Comparison of ENCODE assay signal across 11 cellular contexts in the genomic region with DNA sequence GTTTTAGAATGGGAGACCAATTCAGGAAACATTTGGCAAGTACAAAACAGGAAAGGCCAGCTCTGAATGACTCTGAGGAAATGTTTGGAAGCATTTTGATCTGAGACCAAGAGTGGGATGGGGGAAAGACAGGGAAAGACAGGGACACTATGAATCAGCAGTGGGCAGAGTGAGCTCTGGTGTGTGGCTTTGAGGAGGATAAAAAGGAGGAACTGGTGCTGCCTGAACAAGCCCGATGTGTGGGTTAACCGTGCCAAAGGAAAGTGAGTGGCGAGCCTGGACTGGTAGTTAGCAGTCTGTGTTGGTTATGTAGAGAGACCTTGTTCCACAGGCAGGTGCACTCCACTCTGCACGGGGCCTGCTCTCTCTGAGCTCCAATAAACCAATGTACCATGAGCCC. TPM values are rescaled to one million over a fixed set of nuclear protein-coding genes. Genes with fewer than 3 reads are reported as not detected.
A peak's percentile ranks its signal among the peaks of the same experiment; 100 is the strongest.
DNase-seq lines count a peak whose midpoint lies in the region; ATAC-seq, FAIRE-seq and TF ChIP-seq lines count a peak whose summit lies in the region.
"Had no signal": no experiment of that assay in that cellular context is flagged by ENCODE, and none has a peak within 500 bp of the region (broad histone marks: within the 10 kb centered on the region; RNA-seq: fewer than 3 reads in every experiment).

No MANE protein-coding gene starts in this region.

- POLR2A ChIA-PET in CD8-positive, alpha-beta T cell (lab: Charles Lee) = no interaction called here
- POLR2A ChIA-PET in activated CD8-positive, alpha-beta T cell treated with anti-CD3 and anti-CD28 coated beads for 36 hours (lab: Charles Lee) = no interaction called here

- ATAC-seq in CD8-positive, alpha-beta T cell = no peak
- ATAC-seq in activated CD8-positive, alpha-beta T cell treated with anti-CD3 and anti-CD28 coated beads for 36 hours = no peak
- no peak for ATAC-seq in memory B cell (ENCODE audit: low read depth)
- no peak for ATAC-seq in pancreas
- no peak for ATAC-seq in GM21515 (IDR thresholded peaks at IDR 0.05; ENCODE audit: unreplicated experiment)

- H3K27me3 ChIP-seq in CD8-positive, alpha-beta T cell (ENCODE audit: insufficient read depth, low read length) = no peaks in the 10 kb centered on the region
- no peaks in the 10 kb centered on the region for H3K27me3 ChIP-seq in pancreas

- H3K36me3 ChIP-seq in CD8-positive, alpha-beta T cell (ENCODE audit: insufficient read depth, low read length) = no peaks in the 10 kb centered on the region
- no peaks in the 10 kb centered on the region for H3K36me3 ChIP-seq in pancreas
- H3K36me3 ChIP-seq: cardiac muscle cell had no signal

- peak overlapping the region; percentile 63 for H3K4me3 Mint-ChIP-seq in CD8-positive, alpha-beta T cell
- H3K4me3 Mint-ChIP-seq in activated CD8-positive, alpha-beta T cell treated with anti-CD3 and anti-CD28 coated beads for 36 hours = no peak overlapping the region
- H3K4me3 Mint-ChIP-seq in memory B cell = no peak overlapping the region
- H3K4me3 Mint-ChIP-seq: activated B cell treated with CpG ODN at 0.5 μM for 24 hours had no signal

- 83 to 85% methylated on average over 4 of the region's 4 CpGs for WGBS in pancreas, 2 donors

- H3K9me3 ChIP-seq in CD8-positive, alpha-beta T cell (ENCODE audit: low read length) = no peaks in the 10 kb centered on the region
- no peaks in the 10 kb centered on the region for H3K9me3 ChIP-seq in pancreas

- H3K27ac Mint-ChIP-seq in CD8-positive, alpha-beta T cell = peak overlapping the region; percentile 86
- H3K27ac Mint-ChIP-seq in activated CD8-positive, alpha-beta T cell treated with anti-CD3 and anti-CD28 coated beads for 36 hours = peak overlapping the region; percentile 72
- H3K27ac Mint-ChIP-seq in memory B cell = peak overlapping the region; percentile 49
- H3K27ac Mint-ChIP-seq: activated B cell treated with CpG ODN at 0.5 μM for 24 hours had no signal

- TF ChIP-seq CTCF in CD8-positive, alpha-beta T cell (IDR thresholded peaks at IDR 0.05) = no peak
- no peak for TF ChIP-seq CTCF in activated CD8-positive, alpha-beta T cell treated with anti-CD3 and anti-CD28 coated beads for 36 hours (IDR thresholded peaks at IDR 0.05)
- TF ChIP-seq CTCF in D721Med (IDR thresholded peaks at IDR 0.05; ENCODE audit: insufficient read depth, missing control alignments) (no peak), pancreas (IDR thresholded peaks at IDR 0.05) (no peak)

- DNase-seq in CD8-positive, alpha-beta T cell = no peak
- DNase-seq in HPDE6-E6E7 (ENCODE audit: extremely low spot score) (peak; percentile 28), memory B cell (ENCODE audit: low spot score in 2 of 2) (no peak), D721Med (ENCODE audit: insufficient read length, low spot score) (no peak), pancreas (no peak)
- no peak for DNase-seq in activated CD8-positive, alpha-beta T cell treated with anti-CD3 and anti-CD28 coated beads for 36 hours
- no peak for DNase-seq in activated effector memory CD4-positive, alpha-beta T cell treated with Interleukin-2 at 50 U/mL for 16 hours
- DNase-seq: activated B cell treated with CpG ODN at 0.5 μM for 24 hours, NCI-H187 had no signal

- CTCF ChIA-PET in CD8-positive, alpha-beta T cell (lab: Charles Lee) = no interaction called here
- CTCF ChIA-PET in activated CD8-positive, alpha-beta T cell treated with anti-CD3 and anti-CD28 coated beads for 36 hours (lab: Charles Lee) = no interaction called here

- H3K4me1 ChIP-seq in CD8-positive, alpha-beta T cell (ENCODE audit: insufficient read depth, low read length) = peaks cover 90% of the 10 kb centered on the region
- H3K4me1 ChIP-seq in pancreas = peaks cover 0 to 19% (median 4%) of the 10 kb centered on the region in 3 donors

- intact Hi-C loops in CD8-positive, alpha-beta T cell (cut with DNase I, micrococcal nuclease) = loop anchor here (5.0 to 10.0 kb wide), 3 partner anchors 51 to 629 kb away; a partner anchor contains a TSS
- intact Hi-C loops in activated CD8-positive, alpha-beta T cell treated with anti-CD3 and anti-CD28 coated beads for 36 hours (cut with micrococcal nuclease) = loop anchor here (10.0 kb wide), 1 partner anchor 101 kb away; no protein-coding TSS in a partner anchor
- intact Hi-C loops in pancreas (cut with DNase I) = no loop called here

- no peak overlapping the region for H3K27ac ChIP-seq in CD8-positive, alpha-beta T cell (ENCODE audit: low read depth, low read length)
- H3K27ac ChIP-seq in pancreas = no peak overlapping the region
- H3K27ac ChIP-seq: cardiac muscle cell had no signal

- H3K36me3 Mint-ChIP-seq in CD8-positive, alpha-beta T cell = peaks cover 30% of the 10 kb centered on the region
- H3K36me3 Mint-ChIP-seq in activated CD8-positive, alpha-beta T cell treated with anti-CD3 and anti-CD28 coated beads for 36 hours (ENCODE audit: low read depth) = peaks cover 13% of the 10 kb centered on the region
- peaks cover 6% of the 10 kb centered on the region for H3K36me3 Mint-ChIP-seq in memory B cell

- H3K9me3 Mint-ChIP-seq in CD8-positive, alpha-beta T cell = no peaks in the 10 kb centered on the region
- no peaks in the 10 kb centered on the region for H3K9me3 Mint-ChIP-seq in activated CD8-positive, alpha-beta T cell treated with anti-CD3 and anti-CD28 coated beads for 36 hours
- no peaks in the 10 kb centered on the region for H3K9me3 Mint-ChIP-seq in memory B cell
- H3K9me3 Mint-ChIP-seq: activated B cell treated with CpG ODN at 0.5 μM for 24 hours had no signal

- no peaks in the 10 kb centered on the region for H3K27me3 Mint-ChIP-seq in CD8-positive, alpha-beta T cell (ENCODE audit: low read depth)
- H3K27me3 Mint-ChIP-seq in activated CD8-positive, alpha-beta T cell treated with anti-CD3 and anti-CD28 coated beads for 36 hours = no peaks in the 10 kb centered on the region
- H3K27me3 Mint-ChIP-seq in memory B cell = no peaks in the 10 kb centered on the region
- H3K27me3 Mint-ChIP-seq: activated B cell treated with CpG ODN at 0.5 μM for 24 hours had no signal

- FAIRE-seq in D721Med (lab: Jason Lieb, UNC) (no peak), pancreas (lab: Jason Lieb, UNC) (no peak)

- no peak overlapping the region for H3K4me3 ChIP-seq in CD8-positive, alpha-beta T cell (ENCODE audit: low read depth, low read length)
- no peak overlapping the region for H3K4me3 ChIP-seq in pancreas
- H3K4me3 ChIP-seq: cardiac muscle cell had no signal

- peaks cover 87% of the 10 kb centered on the region for H3K4me1 Mint-ChIP-seq in CD8-positive, alpha-beta T cell (ENCODE audit: low read depth)
- H3K4me1 Mint-ChIP-seq in activated CD8-positive, alpha-beta T cell treated with anti-CD3 and anti-CD28 coated beads for 36 hours (ENCODE audit: low read depth) = peaks cover 61% of the 10 kb centered on the region
- H3K4me1 Mint-ChIP-seq in memory B cell = peaks cover 27% of the 10 kb centered on the region

RNA-seq across cellular contexts. Expression of a gene that starts 5.3 kb away (rescaled TPM):
- 10 to 100 TPM; 45.6 to 50.6 TPM for total RNA-seq in CD8-positive, alpha-beta T cell
- total RNA-seq in activated CD8-positive, alpha-beta T cell treated with anti-CD3 and anti-CD28 coated beads for 36 hours = 10 to 100 TPM; 31.5 to 32.8 TPM
- 10 to 100 TPM; 14.3 to 22.9 (median 17.1) TPM for total RNA-seq in pancreas
- 10 to 100 TPM in 1 of 2 donors, 1 to 10 TPM in 1; 5.3 to 10.9 TPM for polyA plus RNA-seq in pancreas

Comparison
In these comparisons a context has a peak if more than half of its experiments do, and no peak if none do; other contexts are left out.
1. intact Hi-C loops: an anchor here in CD8-positive, alpha-beta T cell (5.0 to 10.0 kb wide) and activated CD8-positive, alpha-beta T cell treated with anti-CD3 and anti-CD28 coated beads for 36 hours (10.0 kb wide); none called in pancreas.